ENCODE assay signal across 21 cellular contexts in genomic region chr16:82704369-82704768, GRCh38.
"Had no signal": no experiment of that assay in that cellular context is flagged by ENCODE, and none has a peak within 500 bp of the region (broad histone marks: within the 10 kb centered on the region; RNA-seq: fewer than 3 reads in every experiment).

No MANE protein-coding gene starts in this region.

- H3K27me3 Mint-ChIP-seq: dendritic cell treated with granulocyte-macrophage colony-stimulating factor and Interleukin-4, amounts not matched to agents 40 ng/mL and 50 ng/mL, for 4 days had no signal

- H3K36me3 Mint-ChIP-seq: immature natural killer cell; naive B cell; stimulated activated effector memory CD8-positive, alpha-beta T cell treated with anti-CD3 and anti-CD28 coated beads, Interleukin-12 subunit alpha, Interleukin-12 subunit beta, amount 100 ng/mL, for 72 hours had no signal

- DNase-seq: esophagus squamous epithelium; foreskin keratinocyte; immature natural killer cell; left ventricle myocardium inferior; mesenchymal stem cell; midbrain; naive B cell; nephron progenitor cell; right cardiac atrium; stimulated activated CD4-positive, alpha-beta T cell treated with anti-CD3 and anti-CD28 coated beads, Interleukin-4, amount 100 ng/mL, for 1 hour; stimulated activated CD8-positive, alpha-beta memory T cell treated with anti-CD3 and anti-CD28 coated beads, Interleukin-4, amount 100 ng/mL, for 48 hours; tibial artery; upper lobe of left lung; uterus had no signal

- H3K4me3 Mint-ChIP-seq: dendritic cell treated with granulocyte-macrophage colony-stimulating factor and Interleukin-4, amounts not matched to agents 40 ng/mL and 50 ng/mL, for 4 days; immature natural killer cell; naive B cell; nephron progenitor cell; stimulated activated effector memory CD8-positive, alpha-beta T cell treated with anti-CD3 and anti-CD28 coated beads, Interleukin-12 subunit alpha, Interleukin-12 subunit beta, amount 100 ng/mL, for 72 hours; stimulated activated naive CD8-positive, alpha-beta T cell treated with anti-CD3 and anti-CD28 coated beads, Interleukin-15, Interleukin-2, amounts not matched to agents 100 ng/mL and 50 ng/mL, for 24 hours had no signal

- H3K36me3 ChIP-seq: esophagus squamous epithelium, left ventricle myocardium inferior, neutrophil, tibial artery, upper lobe of left lung, uterus had no signal

- FAIRE-seq: colon, keratinocyte had no signal

- H3K4me3 ChIP-seq: esophagus squamous epithelium, left ventricle myocardium inferior, lung, tibial artery, upper lobe of left lung, uterus had no signal

- H3K27ac ChIP-seq: esophagus squamous epithelium, foreskin keratinocyte, left ventricle myocardium inferior, neutrophil, tibial artery, upper lobe of left lung, uterus had no signal

- H3K9me3 Mint-ChIP-seq: dendritic cell treated with granulocyte-macrophage colony-stimulating factor and Interleukin-4, amounts not matched to agents 40 ng/mL and 50 ng/mL, for 4 days; immature natural killer cell; naive B cell; nephron progenitor cell; stimulated activated effector memory CD8-positive, alpha-beta T cell treated with anti-CD3 and anti-CD28 coated beads, Interleukin-12 subunit alpha, Interleukin-12 subunit beta, amount 100 ng/mL, for 72 hours; stimulated activated naive CD8-positive, alpha-beta T cell treated with anti-CD3 and anti-CD28 coated beads, Interleukin-15, Interleukin-2, amounts not matched to agents 100 ng/mL and 50 ng/mL, for 24 hours had no signal

- H3K27ac Mint-ChIP-seq: dendritic cell treated with granulocyte-macrophage colony-stimulating factor and Interleukin-4, amounts not matched to agents 40 ng/mL and 50 ng/mL, for 4 days; naive B cell; nephron progenitor cell; stimulated activated effector memory CD8-positive, alpha-beta T cell treated with anti-CD3 and anti-CD28 coated beads, Interleukin-12 subunit alpha, Interleukin-12 subunit beta, amount 100 ng/mL, for 72 hours; stimulated activated naive CD8-positive, alpha-beta T cell treated with anti-CD3 and anti-CD28 coated beads, Interleukin-15, Interleukin-2, amounts not matched to agents 100 ng/mL and 50 ng/mL, for 24 hours had no signal

- H3K9me3 ChIP-seq: esophagus squamous epithelium, left ventricle myocardium inferior, neutrophil, tibial artery, upper lobe of left lung, uterus had no signal

- H3K27me3 ChIP-seq: esophagus squamous epithelium, foreskin keratinocyte, neutrophil, tibial artery, upper lobe of left lung, uterus had no signal

- H3K4me1 Mint-ChIP-seq: immature natural killer cell, naive B cell had no signal

- ATAC-seq: foreskin keratinocyte; right cardiac atrium; stimulated activated effector memory CD8-positive, alpha-beta T cell treated with anti-CD3 and anti-CD28 coated beads, Interleukin-12 subunit alpha, Interleukin-12 subunit beta, amount 100 ng/mL, for 72 hours had no signal
